In genomic region chr11:95680169-95680929, GRCh38 we compare ENCODE assay signal across 8 cellular contexts.
DNase-seq lines count a peak whose midpoint lies in the region; ATAC-seq and TF ChIP-seq lines count a peak whose summit lies in the region.

No MANE protein-coding gene starts in this region.

- H3K36me3 Mint-ChIP-seq in WTC11 = no peaks in the 10 kb centered on the region

- H3K4me3 Mint-ChIP-seq in WTC11 = no peak overlapping the region

- POLR2A ChIA-PET in WTC11 (lab: Charles Lee) = no interaction called here

- TF ChIP-seq CTCF in WTC11 (IDR thresholded peaks at IDR 0.05) (no peak), kidney epithelial cell (IDR thresholded peaks at IDR 0.05; ENCODE audit: insufficient read depth, low read length, poor library complexity, severe bottlenecking) (no peak)

- no peak overlapping the region for H3K4me3 ChIP-seq in kidney epithelial cell (ENCODE audit: low read depth, low read length)

- H3K36me3 ChIP-seq in kidney epithelial cell (ENCODE audit: control insufficient read depth, insufficient read depth, low read length) = no peaks in the 10 kb centered on the region

- no peaks in the 10 kb centered on the region for H3K9me3 Mint-ChIP-seq in WTC11

- peak; percentile 59 for ATAC-seq in GM18868 (IDR thresholded peaks at IDR 0.05; ENCODE audit: unreplicated experiment)
- peak; percentile 84 for ATAC-seq in HG02623 (IDR thresholded peaks at IDR 0.05; ENCODE audit: unreplicated experiment)
- ATAC-seq in WTC11 = peak; percentile 28; the same call in 1 of the 2 replicates

- CTCF ChIA-PET in WTC11 (lab: Charles Lee) = interaction anchor here (1.3 to 1.8 kb wide), 2 partner anchors 25 to 528 kb away, joined by 3 to 8 read pairs; no protein-coding TSS in a partner anchor

- DNase-seq in WTC11 (ENCODE audit: low spot score) (no peak), kidney epithelial cell (ENCODE audit: low read depth) (peak; percentile 12), HK-2 (ENCODE audit: unreplicated experiment) (no peak), glomerular visceral epithelial cell (ENCODE audit: extremely low spot score) (no peak), C1 segment of cervical spinal cord (lab: John Stamatoyannopoulos, UW) (no peak)
- no peak for DNase-seq in activated CD4-positive, alpha-beta T cell treated with anti-CD3 and anti-CD28 coated beads, Interleukin-2, amount 50 U/mL, for 48 hours

- no peaks in the 10 kb centered on the region for H3K27me3 Mint-ChIP-seq in WTC11 (ENCODE audit: low read depth)

- H3K27me3 ChIP-seq in kidney epithelial cell (ENCODE audit: control insufficient read depth, insufficient read depth, low read length) = no peaks in the 10 kb centered on the region

- no peak overlapping the region for H3K27ac Mint-ChIP-seq in WTC11

- peaks cover 18% of the 10 kb centered on the region for H3K4me1 Mint-ChIP-seq in WTC11

TF ChIP-seq in WTC11, 78 proteins besides CTCF, POLR2A, EP300 and RAD21:
- TF ChIP-seq ZNF671 (CRISPR knock-in tag; IDR thresholded peaks at IDR 0.05) (no peak), FOXK1 (CRISPR knock-in tag; IDR thresholded peaks at IDR 0.05) (no peak), GABPB1 (CRISPR knock-in tag; IDR thresholded peaks at IDR 0.05) (peak; percentile 61)
- TF ChIP-seq, protein P1, sequence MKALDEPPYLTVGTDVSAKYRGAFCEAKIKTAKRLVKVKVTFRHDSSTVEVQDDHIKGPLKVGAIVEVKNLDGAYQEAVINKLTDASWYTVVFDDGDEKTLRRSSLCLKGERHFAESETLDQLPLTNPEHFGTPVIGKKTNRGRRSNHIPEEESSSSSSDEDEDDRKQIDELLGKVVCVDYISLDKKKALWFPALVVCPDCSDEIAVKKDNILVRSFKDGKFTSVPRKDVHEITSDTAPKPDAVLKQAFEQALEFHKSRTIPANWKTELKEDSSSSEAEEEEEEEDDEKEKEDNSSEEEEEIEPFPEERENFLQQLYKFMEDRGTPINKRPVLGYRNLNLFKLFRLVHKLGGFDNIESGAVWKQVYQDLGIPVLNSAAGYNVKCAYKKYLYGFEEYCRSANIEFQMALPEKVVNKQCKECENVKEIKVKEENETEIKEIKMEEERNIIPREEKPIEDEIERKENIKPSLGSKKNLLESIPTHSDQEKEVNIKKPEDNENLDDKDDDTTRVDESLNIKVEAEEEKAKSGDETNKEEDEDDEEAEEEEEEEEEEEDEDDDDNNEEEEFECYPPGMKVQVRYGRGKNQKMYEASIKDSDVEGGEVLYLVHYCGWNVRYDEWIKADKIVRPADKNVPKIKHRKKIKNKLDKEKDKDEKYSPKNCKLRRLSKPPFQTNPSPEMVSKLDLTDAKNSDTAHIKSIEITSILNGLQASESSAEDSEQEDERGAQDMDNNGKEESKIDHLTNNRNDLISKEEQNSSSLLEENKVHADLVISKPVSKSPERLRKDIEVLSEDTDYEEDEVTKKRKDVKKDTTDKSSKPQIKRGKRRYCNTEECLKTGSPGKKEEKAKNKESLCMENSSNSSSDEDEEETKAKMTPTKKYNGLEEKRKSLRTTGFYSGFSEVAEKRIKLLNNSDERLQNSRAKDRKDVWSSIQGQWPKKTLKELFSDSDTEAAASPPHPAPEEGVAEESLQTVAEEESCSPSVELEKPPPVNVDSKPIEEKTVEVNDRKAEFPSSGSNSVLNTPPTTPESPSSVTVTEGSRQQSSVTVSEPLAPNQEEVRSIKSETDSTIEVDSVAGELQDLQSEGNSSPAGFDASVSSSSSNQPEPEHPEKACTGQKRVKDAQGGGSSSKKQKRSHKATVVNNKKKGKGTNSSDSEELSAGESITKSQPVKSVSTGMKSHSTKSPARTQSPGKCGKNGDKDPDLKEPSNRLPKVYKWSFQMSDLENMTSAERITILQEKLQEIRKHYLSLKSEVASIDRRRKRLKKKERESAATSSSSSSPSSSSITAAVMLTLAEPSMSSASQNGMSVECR (CRISPR knock-in tag; IDR thresholded peaks at IDR 0.05; ENCODE audit: borderline replicate concordance) = no peak
- TF ChIP-seq, protein P2, sequence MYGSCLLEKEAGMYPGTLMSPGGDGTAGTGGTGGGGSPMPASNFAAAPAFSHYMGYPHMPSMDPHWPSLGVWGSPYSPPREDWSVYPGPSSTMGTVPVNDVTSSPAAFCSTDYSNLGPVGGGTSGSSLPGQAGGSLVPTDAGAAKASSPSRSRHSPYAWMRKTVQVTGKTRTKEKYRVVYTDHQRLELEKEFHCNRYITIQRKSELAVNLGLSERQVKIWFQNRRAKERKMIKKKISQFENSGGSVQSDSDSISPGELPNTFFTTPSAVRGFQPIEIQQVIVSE (CRISPR knock-in tag; IDR thresholded peaks at IDR 0.05; ENCODE audit: borderline replicate concordance) = no peak

Comparison
In these comparisons a context has a peak if more than half of its experiments do, and no peak if none do; other contexts are left out.
1. ATAC-seq: peak in every context shown above with its lines; median percentile 84 in HG02623; 59 in GM18868; 28 in WTC11.